Comparison of ENCODE assay signal across 1 cellular context in the genomic region with DNA sequence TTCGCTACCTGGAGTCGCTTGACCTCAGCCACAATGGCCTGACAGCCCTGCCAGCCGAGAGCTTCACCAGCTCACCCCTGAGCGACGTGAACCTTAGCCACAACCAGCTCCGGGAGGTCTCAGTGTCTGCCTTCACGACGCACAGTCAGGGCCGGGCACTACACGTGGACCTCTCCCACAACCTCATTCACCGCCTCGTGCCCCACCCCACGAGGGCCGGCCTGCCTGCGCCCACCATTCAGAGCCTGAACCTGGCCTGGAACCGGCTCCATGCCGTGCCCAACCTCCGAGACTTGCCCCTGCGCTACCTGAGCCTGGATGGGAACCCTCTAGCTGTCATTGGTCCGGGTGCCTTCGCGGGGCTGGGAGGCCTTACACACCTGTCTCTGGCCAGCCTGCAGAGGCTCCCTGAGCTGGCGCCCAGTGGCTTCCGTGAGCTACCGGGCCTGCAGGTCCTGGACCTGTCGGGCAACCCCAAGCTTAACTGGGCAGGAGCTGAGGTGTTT.
TF ChIP-seq lines count a peak whose summit lies in the region.

No MANE protein-coding gene starts in this region.

TF ChIP-seq in A549, 52 proteins besides CTCF, POLR2A, EP300 and RAD21:
- TF ChIP-seq, protein P1, sequence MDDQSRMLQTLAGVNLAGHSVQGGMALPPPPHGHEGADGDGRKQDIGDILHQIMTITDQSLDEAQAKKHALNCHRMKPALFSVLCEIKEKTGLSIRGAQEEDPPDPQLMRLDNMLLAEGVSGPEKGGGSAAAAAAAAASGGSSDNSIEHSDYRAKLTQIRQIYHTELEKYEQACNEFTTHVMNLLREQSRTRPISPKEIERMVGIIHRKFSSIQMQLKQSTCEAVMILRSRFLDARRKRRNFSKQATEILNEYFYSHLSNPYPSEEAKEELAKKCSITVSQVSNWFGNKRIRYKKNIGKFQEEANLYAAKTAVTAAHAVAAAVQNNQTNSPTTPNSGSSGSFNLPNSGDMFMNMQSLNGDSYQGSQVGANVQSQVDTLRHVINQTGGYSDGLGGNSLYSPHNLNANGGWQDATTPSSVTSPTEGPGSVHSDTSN (IDR thresholded peaks at IDR 0.05): no peak
- TF ChIP-seq HOXB5 (CRISPR knock-in tag; IDR thresholded peaks at IDR 0.05) (no peak), EHMT2 (IDR thresholded peaks at IDR 0.05; ENCODE audit: low read depth) (no peak)
